ENCODE assay signal across 11 cellular contexts in the genomic region with DNA sequence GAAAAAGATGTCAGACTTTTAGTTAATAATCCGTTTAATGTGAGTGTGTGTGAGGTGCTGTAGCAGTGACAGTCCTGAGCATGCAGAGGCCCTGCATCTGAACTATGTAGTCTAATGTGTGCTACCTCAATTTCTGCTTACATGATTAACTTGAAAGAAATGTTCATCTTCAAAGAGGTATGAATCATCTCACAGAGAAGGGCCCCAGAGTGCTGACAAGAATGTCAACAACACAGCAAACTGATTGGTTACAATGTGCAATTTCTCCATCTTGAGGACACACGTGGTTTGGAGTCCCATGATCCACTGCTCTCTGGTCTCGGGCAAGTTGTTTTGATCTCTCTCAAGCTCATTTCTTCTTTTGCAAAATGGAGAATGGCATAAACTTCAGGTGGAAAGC.
DNase-seq lines count a peak whose midpoint lies in the region; ATAC-seq and TF ChIP-seq lines count a peak whose summit lies in the region.
"Had no signal": no experiment of that assay in that cellular context is flagged by ENCODE, and none has a peak within 500 bp of the region (broad histone marks: within the 10 kb centered on the region; RNA-seq: fewer than 3 reads in every experiment).

No MANE protein-coding gene starts in this region.

- intact Hi-C loops in natural killer cell (cut with micrococcal nuclease): no loop called here

- TF ChIP-seq CTCF in natural killer cell (IDR thresholded peaks at IDR 0.05): no peak

- peak overlapping the region; percentile 39 to 42 for H3K27ac Mint-ChIP-seq in natural killer cell treated with Interleukin-12 subunit alpha and Interleukin-12 subunit beta and Interleukin-15 and Interleukin-18, amount 100 ng/mL, for 72 hours
- H3K27ac Mint-ChIP-seq in natural killer cell: no peak overlapping the region
- H3K27ac Mint-ChIP-seq in T-helper 1 cell treated with Interleukin-12 subunit alpha and Interleukin-12 subunit beta and Interleukin-4 antibody, amounts not matched to agents 30 μg/mL and 1 μg/mL, for 36 hours: peak overlapping the region; percentile 91
- peak overlapping the region; percentile 55 for H3K27ac Mint-ChIP-seq in stimulated activated naive CD8-positive, alpha-beta T cell treated with anti-CD3 and anti-CD28 coated beads, Interleukin-15, Interleukin-2, amounts not matched to agents 100 ng/mL and 50 ng/mL, for 24 hours

- no peaks in the 10 kb centered on the region for H3K9me3 Mint-ChIP-seq in natural killer cell treated with Interleukin-12 subunit alpha and Interleukin-12 subunit beta and Interleukin-15 and Interleukin-18, amount 100 ng/mL, for 72 hours
- no peaks in the 10 kb centered on the region for H3K9me3 Mint-ChIP-seq in natural killer cell
- H3K9me3 Mint-ChIP-seq in T-helper 1 cell treated with Interleukin-12 subunit alpha and Interleukin-12 subunit beta and Interleukin-4 antibody, amounts not matched to agents 30 μg/mL and 1 μg/mL, for 36 hours: peaks cover 5% of the 10 kb centered on the region
- no peaks in the 10 kb centered on the region for H3K9me3 Mint-ChIP-seq in stimulated activated naive CD8-positive, alpha-beta T cell treated with anti-CD3 and anti-CD28 coated beads, Interleukin-15, Interleukin-2, amounts not matched to agents 100 ng/mL and 50 ng/mL, for 24 hours

- no peak overlapping the region for H3K4me3 Mint-ChIP-seq in natural killer cell treated with Interleukin-12 subunit alpha and Interleukin-12 subunit beta and Interleukin-15 and Interleukin-18, amount 100 ng/mL, for 72 hours
- no peak overlapping the region for H3K4me3 Mint-ChIP-seq in natural killer cell
- peak overlapping the region; percentile 16 for H3K4me3 Mint-ChIP-seq in T-helper 1 cell treated with Interleukin-12 subunit alpha and Interleukin-12 subunit beta and Interleukin-4 antibody, amounts not matched to agents 30 μg/mL and 1 μg/mL, for 36 hours
- H3K4me3 Mint-ChIP-seq in stimulated activated naive CD8-positive, alpha-beta T cell treated with anti-CD3 and anti-CD28 coated beads, Interleukin-15, Interleukin-2, amounts not matched to agents 100 ng/mL and 50 ng/mL, for 24 hours: no peak overlapping the region
- H3K4me3 Mint-ChIP-seq: CD14-positive monocyte had no signal

- H3K36me3 Mint-ChIP-seq in natural killer cell treated with Interleukin-12 subunit alpha and Interleukin-12 subunit beta and Interleukin-15 and Interleukin-18, amount 100 ng/mL, for 72 hours: peaks cover 8% of the 10 kb centered on the region
- peaks cover 32% of the 10 kb centered on the region for H3K36me3 Mint-ChIP-seq in natural killer cell
- H3K36me3 Mint-ChIP-seq in T-helper 1 cell treated with Interleukin-12 subunit alpha and Interleukin-12 subunit beta and Interleukin-4 antibody, amounts not matched to agents 30 μg/mL and 1 μg/mL, for 36 hours (ENCODE audit: low read depth): peaks cover 67% of the 10 kb centered on the region
- peaks cover 75% of the 10 kb centered on the region for H3K36me3 Mint-ChIP-seq in stimulated activated naive CD8-positive, alpha-beta T cell treated with anti-CD3 and anti-CD28 coated beads, Interleukin-15, Interleukin-2, amounts not matched to agents 100 ng/mL and 50 ng/mL, for 24 hours (ENCODE audit: low read depth)

- DNase-seq in natural killer cell treated with Interleukin-12 subunit alpha and Interleukin-12 subunit beta and Interleukin-15 and Interleukin-18, amount 100 ng/mL, for 72 hours (ENCODE audit: low spot score): no peak
- DNase-seq in natural killer cell: no peak
- DNase-seq in effector CD4-positive, alpha-beta T cell: peak; percentile 3
- DNase-seq in LoVo (ENCODE audit: low spot score): no peak
- DNase-seq in HT-29 (ENCODE audit: low spot score): no peak
- DNase-seq in RPMI8226: no peak
- DNase-seq: nucleus accumbens, SHP77 treated with DMSO at 0.1 percent for 48 hours had no signal

- ATAC-seq in natural killer cell treated with Interleukin-12 subunit alpha and Interleukin-12 subunit beta and Interleukin-15 and Interleukin-18, amount 100 ng/mL, for 72 hours: peak in 1 of 2 donors; percentile 62
- ATAC-seq in natural killer cell: no peak

- H3K27me3 Mint-ChIP-seq in natural killer cell treated with Interleukin-12 subunit alpha and Interleukin-12 subunit beta and Interleukin-15 and Interleukin-18, amount 100 ng/mL, for 72 hours: no peaks in the 10 kb centered on the region
- no peaks in the 10 kb centered on the region for H3K27me3 Mint-ChIP-seq in natural killer cell (ENCODE audit: low read depth in 2 of 2)
- H3K27me3 Mint-ChIP-seq in T-helper 1 cell treated with Interleukin-12 subunit alpha and Interleukin-12 subunit beta and Interleukin-4 antibody, amounts not matched to agents 30 μg/mL and 1 μg/mL, for 36 hours (ENCODE audit: low read depth): no peaks in the 10 kb centered on the region
- H3K27me3 Mint-ChIP-seq in stimulated activated naive CD8-positive, alpha-beta T cell treated with anti-CD3 and anti-CD28 coated beads, Interleukin-15, Interleukin-2, amounts not matched to agents 100 ng/mL and 50 ng/mL, for 24 hours: no peaks in the 10 kb centered on the region

- peaks cover 18 to 19% of the 10 kb centered on the region in 2 donors for H3K4me1 Mint-ChIP-seq in natural killer cell treated with Interleukin-12 subunit alpha and Interleukin-12 subunit beta and Interleukin-15 and Interleukin-18, amount 100 ng/mL, for 72 hours (ENCODE audit: low read depth in 2 of 2)
- peaks cover 0 to 15% of the 10 kb centered on the region in 2 donors for H3K4me1 Mint-ChIP-seq in natural killer cell
- peaks cover 43% of the 10 kb centered on the region for H3K4me1 Mint-ChIP-seq in T-helper 1 cell treated with Interleukin-12 subunit alpha and Interleukin-12 subunit beta and Interleukin-4 antibody, amounts not matched to agents 30 μg/mL and 1 μg/mL, for 36 hours (ENCODE audit: low read depth)
- peaks cover 35% of the 10 kb centered on the region for H3K4me1 Mint-ChIP-seq in stimulated activated naive CD8-positive, alpha-beta T cell treated with anti-CD3 and anti-CD28 coated beads, Interleukin-15, Interleukin-2, amounts not matched to agents 100 ng/mL and 50 ng/mL, for 24 hours (ENCODE audit: low read depth)
- H3K4me1 Mint-ChIP-seq: CD14-positive monocyte had no signal

Comparison
In these comparisons a context has a peak if more than half of its experiments do, and no peak if none do; other contexts are left out.
1. H3K27ac Mint-ChIP-seq: peak in natural killer cell treated with Interleukin-12 subunit alpha and Interleukin-12 subunit beta and Interleukin-15 and Interleukin-18, amount 100 ng/mL, for 72 hours (2 of 2), T-helper 1 cell treated with Interleukin-12 subunit alpha and Interleukin-12 subunit beta and Interleukin-4 antibody, amounts not matched to agents 30 μg/mL and 1 μg/mL, for 36 hours (single experiment) and stimulated activated naive CD8-positive, alpha-beta T cell treated with anti-CD3 and anti-CD28 coated beads, Interleukin-15, Interleukin-2, amounts not matched to agents 100 ng/mL and 50 ng/mL, for 24 hours (single experiment); none in natural killer cell (0 of 2).